ENCODE assay signal across 16 cellular contexts in the genomic region with DNA sequence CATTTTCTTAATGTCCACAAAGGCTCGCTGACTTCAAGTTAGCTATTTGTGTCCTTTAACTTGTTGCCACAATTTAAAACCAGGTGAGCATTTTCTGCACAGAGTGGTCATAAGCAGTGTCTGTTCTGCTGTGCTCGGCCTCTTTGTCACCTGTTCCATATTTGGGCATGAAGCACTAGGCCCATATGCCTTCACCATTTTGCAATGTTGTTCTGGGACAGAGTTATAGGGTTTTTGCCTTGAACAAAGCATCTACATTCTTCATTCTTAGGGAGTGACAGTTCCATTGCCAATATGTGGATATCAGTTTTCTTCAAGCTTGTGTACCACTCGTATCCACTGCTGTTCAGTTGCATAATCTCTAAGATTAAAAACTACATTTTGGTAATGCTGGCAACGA.
"Had no signal": no experiment of that assay in that cellular context is flagged by ENCODE, and none has a peak within 500 bp of the region (broad histone marks: within the 10 kb centered on the region; RNA-seq: fewer than 3 reads in every experiment).

No MANE protein-coding gene starts in this region.

- H3K36me3 ChIP-seq: esophagus squamous epithelium, sigmoid colon, uterus had no signal

- H3K27ac ChIP-seq: esophagus squamous epithelium, foreskin keratinocyte, psoas muscle had no signal

- ATAC-seq: activated naive CD4-positive, alpha-beta T cell treated with anti-CD3 and anti-CD28 coated beads, Interleukin-2, amount 50 U/mL, for 72 hours; foreskin keratinocyte; left lobe of liver; psoas muscle; T-helper 17 cell had no signal

- H3K27me3 ChIP-seq: esophagus squamous epithelium, foreskin keratinocyte, sigmoid colon, uterus had no signal

- H3K4me3 Mint-ChIP-seq: stimulated activated naive CD8-positive, alpha-beta T cell treated with anti-CD3 and anti-CD28 coated beads, Interleukin-15, Interleukin-2, amounts not matched to agents 100 ng/mL and 50 ng/mL, for 24 hours; T-helper 17 cell had no signal

- H3K27me3 Mint-ChIP-seq: stimulated activated naive CD8-positive, alpha-beta T cell treated with anti-CD3 and anti-CD28 coated beads, Interleukin-15, Interleukin-2, amounts not matched to agents 100 ng/mL and 50 ng/mL, for 24 hours; T-helper 17 cell had no signal

- DNase-seq: activated effector memory CD4-positive, alpha-beta T cell treated with anti-CD3 and anti-CD28 coated beads, Interleukin-2, amount 50 U/mL, for 16 hours; aorta; esophagus squamous epithelium; foreskin keratinocyte; head of caudate nucleus; psoas muscle; sigmoid colon; stimulated activated CD4-positive, alpha-beta T cell treated with anti-CD3 and anti-CD28 coated beads, Interleukin-2, amount 100 ng/mL, for 48 hours; stimulated activated CD8-positive, alpha-beta memory T cell treated with anti-CD3 and anti-CD28 coated beads, Interleukin-4, amount 100 ng/mL, for 48 hours; T-helper 17 cell; uterus had no signal

- H3K27ac Mint-ChIP-seq: activated naive CD4-positive, alpha-beta T cell treated with anti-CD3 and anti-CD28 coated beads, Interleukin-2, amount 50 U/mL, for 72 hours; T-helper 17 cell had no signal

- H3K4me3 ChIP-seq: esophagus squamous epithelium, psoas muscle, sigmoid colon, uterus had no signal

- H3K9me3 ChIP-seq: esophagus squamous epithelium, psoas muscle, sigmoid colon, uterus had no signal

- H3K9me3 Mint-ChIP-seq: activated naive CD4-positive, alpha-beta T cell treated with anti-CD3 and anti-CD28 coated beads, Interleukin-2, amount 50 U/mL, for 72 hours; stimulated activated naive CD8-positive, alpha-beta T cell treated with anti-CD3 and anti-CD28 coated beads, Interleukin-15, Interleukin-2, amounts not matched to agents 100 ng/mL and 50 ng/mL, for 24 hours had no signal

- FAIRE-seq: islet of Langerhans, TTC549 had no signal

- H3K36me3 Mint-ChIP-seq: activated naive CD4-positive, alpha-beta T cell treated with anti-CD3 and anti-CD28 coated beads, Interleukin-2, amount 50 U/mL, for 72 hours had no signal
